In genomic region chr3:105526349-105527111, GRCh38 we compare ENCODE assay signal across 16 cellular contexts.
DNase-seq lines count a peak whose midpoint lies in the region; ATAC-seq, FAIRE-seq and TF ChIP-seq lines count a peak whose summit lies in the region.
"Had no signal": no experiment of that assay in that cellular context is flagged by ENCODE, and none has a peak within 500 bp of the region (broad histone marks: within the 10 kb centered on the region; RNA-seq: fewer than 3 reads in every experiment).

No MANE protein-coding gene starts in this region.

- no peak overlapping the region for H3K4me3 Mint-ChIP-seq in activated T-cell treated with anti-CD3 and anti-CD28 coated beads, Interleukin-2, amount 50 U/mL, for 24 hours
- H3K4me3 Mint-ChIP-seq: activated naive CD8-positive, alpha-beta T cell treated with anti-CD3 and anti-CD28 coated beads for 36 hours; B cell; stimulated activated memory B cell treated with anti-CD40 and anti-IgM and Interleukin-4, amounts not matched to agents 10 μg/mL and 1 μg/mL and 100 μg/mL, for 72 hours had no signal

- ATAC-seq in A549 (no peak), HG03521 (IDR thresholded peaks at IDR 0.05; ENCODE audit: unreplicated experiment) (no peak)
- ATAC-seq: stimulated activated memory B cell treated with anti-CD40 and anti-IgM and Interleukin-4, amounts not matched to agents 10 μg/mL and 1 μg/mL and 100 μg/mL, for 72 hours had no signal

- intact Hi-C loops in head of caudate nucleus (cut with DNase I) (no loop called here), esophagus squamous epithelium (cut with DNase I) (no loop called here)

- H3K4me2 ChIP-seq in A549 = peak overlapping the region; percentile 21; the same call in 2 of the 3 replicates

- H3K9me3 ChIP-seq in A549 (no peaks in the 10 kb centered on the region), esophagus squamous epithelium (no peaks in the 10 kb centered on the region)

- TF ChIP-seq RAD21 in A549 (conservative IDR thresholded peaks at IDR 0.05 in 1 of 2, IDR thresholded peaks at IDR 0.05 in 1 of 2) = no peak

- H3K27ac ChIP-seq in A549 = no peak overlapping the region
- no peak overlapping the region for H3K27ac ChIP-seq in RWPE1
- H3K27ac ChIP-seq in esophagus squamous epithelium = no peak overlapping the region
- H3K27ac ChIP-seq: parathyroid adenoma had no signal

- POLR2A ChIA-PET in A549 (lab: Yijun Ruan, JAX) (no interaction called here), RWPE1 (lab: Yijun Ruan, JAX; ENCODE audit: low non-redundant PET) (interaction anchor here (0.5 to 0.7 kb wide), 2 partner anchors 93 to 159 kb away, joined by 3 read pairs; no protein-coding TSS in a partner anchor)

- H3K27me3 Mint-ChIP-seq in activated T-cell treated with anti-CD3 and anti-CD28 coated beads, Interleukin-2, amount 50 U/mL, for 24 hours = no peaks in the 10 kb centered on the region
- H3K27me3 Mint-ChIP-seq: activated naive CD8-positive, alpha-beta T cell treated with anti-CD3 and anti-CD28 coated beads for 36 hours; B cell; stimulated activated memory B cell treated with anti-CD40 and anti-IgM and Interleukin-4, amounts not matched to agents 10 μg/mL and 1 μg/mL and 100 μg/mL, for 72 hours had no signal

- H3K27ac Mint-ChIP-seq in activated T-cell treated with anti-CD3 and anti-CD28 coated beads, Interleukin-2, amount 50 U/mL, for 24 hours = no peak overlapping the region
- H3K27ac Mint-ChIP-seq: activated naive CD8-positive, alpha-beta T cell treated with anti-CD3 and anti-CD28 coated beads for 36 hours; B cell; stimulated activated memory B cell treated with anti-CD40 and anti-IgM and Interleukin-4, amounts not matched to agents 10 μg/mL and 1 μg/mL and 100 μg/mL, for 72 hours had no signal

- no peaks in the 10 kb centered on the region for H3K36me3 Mint-ChIP-seq in activated T-cell treated with anti-CD3 and anti-CD28 coated beads, Interleukin-2, amount 50 U/mL, for 24 hours (ENCODE audit: low read depth)

- H3K9me3 Mint-ChIP-seq in activated T-cell treated with anti-CD3 and anti-CD28 coated beads, Interleukin-2, amount 50 U/mL, for 24 hours = no peaks in the 10 kb centered on the region
- H3K9me3 Mint-ChIP-seq: activated naive CD8-positive, alpha-beta T cell treated with anti-CD3 and anti-CD28 coated beads for 36 hours; stimulated activated memory B cell treated with anti-CD40 and anti-IgM and Interleukin-4, amounts not matched to agents 10 μg/mL and 1 μg/mL and 100 μg/mL, for 72 hours had no signal

- H3K27me3 ChIP-seq in esophagus squamous epithelium = no peaks in the 10 kb centered on the region

- DNase-seq in A549 (ENCODE audit: low read depth in 1 of 2, low spot score in 1 of 2) (no peak), LHCN-M2 (ENCODE audit: low read depth) (peak; percentile 29), RWPE1 (ENCODE audit: low spot score) (peak; percentile 6), head of caudate nucleus (peak in 28 of 42 donors; percentile 12 to 82 (median 54)), DMS 273 (lab: John Stamatoyannopoulos, UW; ENCODE audit: unreplicated experiment) (no peak), esophagus squamous epithelium (lab: John Stamatoyannopoulos, UW) (no peak)
- DNase-seq in activated T-cell treated with anti-CD3 and anti-CD28 coated beads, Interleukin-2, amount 50 U/mL, for 24 hours = no peak
- DNase-seq: activated naive CD8-positive, alpha-beta T cell treated with anti-CD3 and anti-CD28 coated beads for 36 hours; mesendoderm; stimulated activated CD4-positive, alpha-beta T cell treated with anti-CD3 and anti-CD28 coated beads, Interleukin-2, amount 100 ng/mL, for 24 hours; T1000 had no signal

- FAIRE-seq in A549 (lab: Jason Lieb, UNC) = no peak
- FAIRE-seq: G401.6 had no signal

- H3K36me3 ChIP-seq in esophagus squamous epithelium = no peaks in the 10 kb centered on the region

- 85% methylated on average over 4 of the region's 4 CpGs for whole genome bisulfite sequencing in A549 (ENCODE audit: missing lambda C conversion rate)
- WGBS in esophagus squamous epithelium, 2 donors = 67 to 68% methylated on average over 4 of the region's 4 CpGs

- no peak for TF ChIP-seq EP300 in A549 (IDR thresholded peaks at IDR 0.05)

- H3K4me1 ChIP-seq in A549 (peaks cover 52% of the 10 kb centered on the region), esophagus squamous epithelium (peaks cover 0 to 5% (median 0%) of the 10 kb centered on the region in 3 donors)

- no peak for TF ChIP-seq POLR2A in A549 (IDR thresholded peaks at IDR 0.05; ENCODE audit: low read length)
- TF ChIP-seq POLR2A in esophagus squamous epithelium (IDR thresholded peaks at IDR 0.05) = no peak

- peaks cover 31% of the 10 kb centered on the region for H3K4me1 Mint-ChIP-seq in activated T-cell treated with anti-CD3 and anti-CD28 coated beads, Interleukin-2, amount 50 U/mL, for 24 hours (ENCODE audit: low read depth)
- H3K4me1 Mint-ChIP-seq: B cell; stimulated activated memory B cell treated with anti-CD40 and anti-IgM and Interleukin-4, amounts not matched to agents 10 μg/mL and 1 μg/mL and 100 μg/mL, for 72 hours had no signal

- H3K4me3 ChIP-seq in A549 = no peak overlapping the region
- H3K4me3 ChIP-seq in esophagus squamous epithelium = no peak overlapping the region

- CTCF ChIA-PET in A549 (lab: Yijun Ruan, JAX) (interaction anchor here (0.6 to 4.4 kb wide), 6 partner anchors 9 to 1092 kb away, joined by 3 to 35 read pairs (median 4); partner anchors contain the start of gene ALCAM), RWPE1 (lab: Yijun Ruan, JAX) (interaction anchor here (0.6 to 1.1 kb wide), 4 partner anchors 29 to 1264 kb away, joined by 3 to 4 read pairs (median 4); no protein-coding TSS in a partner anchor)

- TF ChIP-seq CTCF in A549 (IDR thresholded peaks at IDR 0.05) (no peak), RWPE1 (conservative IDR thresholded peaks at IDR 0.05; ENCODE audit: low read depth) (no peak), esophagus squamous epithelium (IDR thresholded peaks at IDR 0.05) (no peak)

TF ChIP-seq in A549, 52 proteins besides CTCF, POLR2A, EP300 and RAD21:
- TF ChIP-seq EHF (CRISPR knock-in tag; IDR thresholded peaks at IDR 0.05) (no peak), HDAC2 (IDR thresholded peaks at IDR 0.05) (no peak), NR3C1 (IDR thresholded peaks at IDR 0.05) (no peak), ESRRA (IDR thresholded peaks at IDR 0.05; ENCODE audit: borderline replicate concordance, low read length) (no peak), PHF8 (IDR thresholded peaks at IDR 0.05; ENCODE audit: borderline replicate concordance, low read depth) (no peak), BHLHE40 (IDR thresholded peaks at IDR 0.05; ENCODE audit: low read depth, low read length) (no peak), ZFP36 (IDR thresholded peaks at IDR 0.05; ENCODE audit: borderline replicate concordance, partially characterized antibody) (no peak), TP53 (CRISPR knock-in tag; IDR thresholded peaks at IDR 0.05) (no peak), RFX5 (IDR thresholded peaks at IDR 0.05) (no peak), SREBF2 (IDR thresholded peaks at IDR 0.05) (no peak), HMGXB4 (CRISPR knock-in tag; IDR thresholded peaks at IDR 0.05; ENCODE audit: borderline replicate concordance) (no peak), USF2 (IDR thresholded peaks at IDR 0.05) (no peak), HOXB13 (CRISPR knock-in tag; IDR thresholded peaks at IDR 0.05; ENCODE audit: low read depth) (no peak), FOSB (CRISPR knock-in tag; IDR thresholded peaks at IDR 0.05) (no peak), E2F6 (IDR thresholded peaks at IDR 0.05; ENCODE audit: borderline replicate concordance, low read depth) (no peak), NFE2L2 (conservative IDR thresholded peaks at IDR 0.05; ENCODE audit: low read length) (no peak), ELK1 (IDR thresholded peaks at IDR 0.05; ENCODE audit: low read depth, low read length) (no peak), HOXA7 (CRISPR knock-in tag; IDR thresholded peaks at IDR 0.05) (no peak), CBX8 (IDR thresholded peaks at IDR 0.05) (no peak)

Comparison
In these comparisons a context has a peak if more than half of its experiments do, and no peak if none do; other contexts are left out.
1. DNase-seq: peak in LHCN-M2 (single experiment), RWPE1 (single experiment) and head of caudate nucleus (28 of 42); none in A549 (0 of 2), DMS 273 (single experiment), activated T-cell treated with anti-CD3 and anti-CD28 coated beads, Interleukin-2, amount 50 U/mL, for 24 hours (single experiment) and esophagus squamous epithelium (single experiment).